8 cellular contexts compared by ENCODE assay signal in genomic region chr21:6499128-6499823, GRCh38.
A peak's percentile ranks its signal among the peaks of the same experiment; 100 is the strongest.
DNase-seq lines count a peak whose midpoint lies in the region; ATAC-seq and TF ChIP-seq lines count a peak whose summit lies in the region.
"Not testable (repeated sequence)": the region's sequence is repeated elsewhere in the genome, so short reads cannot be mapped to it uniquely, and the experiment has no call there.

No MANE protein-coding gene starts in this region.

- H3K27me3 Mint-ChIP-seq in T-helper 17 cell, result not testable (repeated sequence)

- H3K9me3 ChIP-seq in T-helper 17 cell (ENCODE audit: control insufficient read depth, low read length, poor library complexity, severe bottlenecking); heart right ventricle; uterus: not testable (repeated sequence)

- H3K4me3 ChIP-seq in heart right ventricle, result peak overlapping the region in 6 of 10 donors; percentile 50 to 64 (median 56)
- not testable (repeated sequence) for H3K4me3 ChIP-seq in uterus

- not testable (repeated sequence) for TF ChIP-seq POLR2A in uterus (IDR thresholded peaks at IDR 0.05)

- TF ChIP-seq CTCF in heart right ventricle (IDR thresholded peaks at IDR 0.05); uterus (IDR thresholded peaks at IDR 0.05): not testable (repeated sequence)

- H3K27me3 ChIP-seq in heart right ventricle, uterus: not testable (repeated sequence)

- not testable (repeated sequence) for H3K4me1 ChIP-seq in heart right ventricle, uterus

- not testable (repeated sequence) for H3K4me1 Mint-ChIP-seq in T-helper 17 cell

- intact Hi-C loops in heart right ventricle (cut with DNase I); posterior vena cava (cut with DNase I); uterus (cut with DNase I; ENCODE audit: low total_unique reads): not testable (repeated sequence)

- peak; percentile 40 for ATAC-seq in GM18870 (IDR thresholded peaks at IDR 0.05; ENCODE audit: unreplicated experiment)
- ATAC-seq in GM21737 (IDR thresholded peaks at IDR 0.05; ENCODE audit: unreplicated experiment), result peak; percentile 70
- peak; percentile 39 for ATAC-seq in HG03095 (IDR thresholded peaks at IDR 0.05; ENCODE audit: unreplicated experiment)
- ATAC-seq in T-helper 17 cell, result peak; percentile 93
- ATAC-seq in heart right ventricle, result peak; percentile 98 to 100 (median 99)

- H3K36me3 ChIP-seq in heart right ventricle, uterus: not testable (repeated sequence)

- not testable (repeated sequence) for H3K36me3 Mint-ChIP-seq in T-helper 17 cell (ENCODE audit: low read depth)

- not testable (repeated sequence) for H3K4me3 Mint-ChIP-seq in T-helper 17 cell

- 0 to 1% methylated on average over 15 to 17 of the region's 66 CpGs for WGBS in heart right ventricle, 2 donors

- DNase-seq in T-helper 17 cell (peak; percentile 57 to 76 (median 67)), heart right ventricle (peak in 1 of 2 donors; percentile 35), posterior vena cava (ENCODE audit: low spot score) (peak; percentile 87), uterus (peak; percentile 40 to 78)
- DNase-seq in activated T-helper 9 cell treated with anti-CD3 and anti-CD28 coated beads, Interleukin-2, amount 50 U/mL, for 16 hours (ENCODE audit: low read depth), result peak; percentile 75

- not testable (repeated sequence) for H3K27ac Mint-ChIP-seq in T-helper 17 cell

- peak overlapping the region in 5 of 10 donors; percentile 22 to 90 (median 77) for H3K27ac ChIP-seq in heart right ventricle
- not testable (repeated sequence) for H3K27ac ChIP-seq in uterus

Comparison
In these comparisons a context has a peak if more than half of its experiments do, and no peak if none do; other contexts are left out.
1. ATAC-seq: peak in every context shown above with its lines; median percentile 99 in heart right ventricle; 93 in T-helper 17 cell; 70 in GM21737; 40 in GM18870; 39 in HG03095.